Comparison of ENCODE assay signal across 15 cellular contexts in genomic region chr10:72174297-72174662, GRCh38. TPM values are rescaled to one million over a fixed set of nuclear protein-coding genes. Genes with fewer than 3 reads are reported as not detected.
DNase-seq lines count a peak whose midpoint lies in the region; ATAC-seq and TF ChIP-seq lines count a peak whose summit lies in the region.
"Had no signal": no experiment of that assay in that cellular context is flagged by ENCODE, and none has a peak within 500 bp of the region (broad histone marks: within the 10 kb centered on the region; RNA-seq: fewer than 3 reads in every experiment).

No MANE protein-coding gene starts in this region.

- intact Hi-C loops in heart right ventricle (cut with DNase I), result loop anchor here in 1 of 10 donors (5.0 kb wide), 1 partner anchor 43 kb away; the partner anchor contains the start of genes ANAPC16 and ASCC1
- intact Hi-C loops in left ventricle myocardium superior (cut with micrococcal nuclease), result no loop called here
- intact Hi-C loops in adrenal gland (cut with DNase I), result no loop called here

- POLR2A ChIA-PET in HEK293T (lab: Yijun Ruan, JAX), result interaction anchor here (0.5 to 2.3 kb wide), 7 partner anchors 41 to 146 kb away, joined by 3 to 17 read pairs (median 5); partner anchors contain the start of genes ANAPC16, ASCC1 and DDIT4

- ATAC-seq in heart right ventricle, result no peak
- no peak for ATAC-seq in left ventricle myocardium superior
- ATAC-seq in HG03060 (IDR thresholded peaks at IDR 0.05; ENCODE audit: low read depth, unreplicated experiment), result peak; percentile 5
- no peak for ATAC-seq in HG03521 (IDR thresholded peaks at IDR 0.05; ENCODE audit: unreplicated experiment)

- H3K4me3 ChIP-seq in heart right ventricle (no peak overlapping the region), adrenal gland (no peak overlapping the region)
- H3K4me3 ChIP-seq: stomach had no signal

- H3K9me3 ChIP-seq in heart right ventricle (no peaks in the 10 kb centered on the region), adrenal gland (replicated peaks in 1 of 3) (no peaks in the 10 kb centered on the region)
- H3K9me3 ChIP-seq: stomach had no signal

- peak overlapping the region; percentile 6 to 73 (median 58) for H3K27ac ChIP-seq in heart right ventricle
- peak overlapping the region in 3 of 5 donors; percentile 16 to 69 (median 58) for H3K27ac ChIP-seq in adrenal gland
- H3K27ac ChIP-seq: stomach had no signal

- TF ChIP-seq CTCF in heart right ventricle (IDR thresholded peaks at IDR 0.05) (no peak), adrenal gland (IDR thresholded peaks at IDR 0.05) (no peak)

- no peak for TF ChIP-seq POLR2A in adrenal gland (IDR thresholded peaks at IDR 0.05)

- H3K27me3 ChIP-seq in heart right ventricle (no peaks in the 10 kb centered on the region), adrenal gland (no peaks in the 10 kb centered on the region)
- H3K27me3 ChIP-seq: stomach had no signal

- no peak for DNase-seq in heart right ventricle
- no peak for DNase-seq in left ventricle myocardium superior
- no peak for DNase-seq in adrenal gland
- DNase-seq in KG1 (lab: John Stamatoyannopoulos, UW), result no peak
- DNase-seq in cortex of kidney (lab: John Stamatoyannopoulos, UW), result no peak
- DNase-seq in HEK293T (ENCODE audit: extremely low spot score), result no peak
- DNase-seq: activated CD4-positive, CD25-positive, alpha-beta regulatory T cell; activated naive CD4-positive, alpha-beta T cell; activated T-cell treated with anti-CD3 and anti-CD28 coated beads, Interleukin-2, amount 50 U/mL, for 1 hour; glutamatergic neuron; naive B cell; NK-92 treated with Interleukin-12 subunit alpha and Interleukin-12 subunit beta, amount 100 ng/mL, for 24 hours; stomach had no signal

- CTCF ChIA-PET in HEK293T (lab: Yijun Ruan, JAX), result interaction anchor here (1.2 kb wide), 2 partner anchors 26 to 126 kb away, joined by 3 read pairs; no protein-coding TSS in a partner anchor

- H3K36me3 ChIP-seq in heart right ventricle, result peaks cover 0 to 26% (median 0%) of the 10 kb centered on the region in 9 donors
- H3K36me3 ChIP-seq in adrenal gland (replicated peaks in 1 of 2), result peaks cover 0 to 10% of the 10 kb centered on the region in 2 donors

- H3K4me1 ChIP-seq in heart right ventricle (peaks cover 2 to 46% (median 21%) of the 10 kb centered on the region in 9 donors), adrenal gland (replicated peaks in 1 of 2) (peaks cover 33 to 44% of the 10 kb centered on the region in 2 donors)

TF ChIP-seq in HEK293T, 16 proteins besides CTCF, POLR2A, EP300 and RAD21:
- TF ChIP-seq NFRKB (IDR thresholded peaks at IDR 0.05) (no peak), FOXA1 (IDR thresholded peaks at IDR 0.05) (no peak), ARNT (IDR thresholded peaks at IDR 0.05) (no peak), ZNF384 (IDR thresholded peaks at IDR 0.05) (no peak), PKNOX1 (IDR thresholded peaks at IDR 0.05) (no peak), TARDBP (IDR thresholded peaks at IDR 0.05) (no peak), ELF4 (IDR thresholded peaks at IDR 0.05) (no peak), BHLHE40 (IDR thresholded peaks at IDR 0.05; ENCODE audit: borderline replicate concordance) (no peak), L3MBTL2 (conservative IDR thresholded peaks at IDR 0.05) (no peak), HDGF (IDR thresholded peaks at IDR 0.05; ENCODE audit: borderline replicate concordance) (no peak), SP1 (IDR thresholded peaks at IDR 0.05) (no peak), FOXK2 (IDR thresholded peaks at IDR 0.05) (no peak), CTBP1 (IDR thresholded peaks at IDR 0.05; ENCODE audit: borderline replicate concordance) (no peak), SUZ12 (IDR thresholded peaks at IDR 0.05) (no peak)

RNA-seq across cellular contexts. Expression of gene ANAPC16, which starts 41.5 kb away (rescaled TPM):
- 100 to 1,000 TPM; 181 to 246 (median 221) TPM for total RNA-seq in heart right ventricle
- polyA plus RNA-seq in heart right ventricle, result 100 to 1,000 TPM; 129 to 149 TPM
- 260 TPM for total RNA-seq in left ventricle myocardium superior
- 100 to 1,000 TPM in 7 of 8 donors, 10 to 100 TPM in 1; 69.1 to 170 (median 139) TPM for total RNA-seq in adrenal gland
- 100 to 1,000 TPM; 102 to 186 (median 128) TPM for polyA plus RNA-seq in adrenal gland

RNA-seq across cellular contexts. Expression of gene ASCC1, which starts 41.8 kb away (rescaled TPM):
- total RNA-seq in heart right ventricle (10 to 100 TPM; 25.2 to 40.5 (median 33.0) TPM), left ventricle myocardium superior (34.7 TPM), adrenal gland (10 to 100 TPM; 26.6 to 57.4 (median 36.7) TPM)
- polyA plus RNA-seq in heart right ventricle (10 to 100 TPM in 1 of 2 donors, 1 to 10 TPM in 1; 8.4 to 35.8 TPM), adrenal gland (100 to 1,000 TPM in 1 of 3 donors, 10 to 100 TPM in 1, 1 to 10 TPM in 1; 9.7 to 101 (median 10.1) TPM)
